ENCODE assay signal across 9 cellular contexts in genomic region chr2:112156152-112156986, GRCh38. TPM values are rescaled to one million over a fixed set of nuclear protein-coding genes. Genes with fewer than 3 reads are reported as not detected.
DNase-seq lines count a peak whose midpoint lies in the region; ATAC-seq lines count a peak whose summit lies in the region.
"Had no signal": no experiment of that assay in that cellular context is flagged by ENCODE, and none has a peak within 500 bp of the region (broad histone marks: within the 10 kb centered on the region; RNA-seq: fewer than 3 reads in every experiment).

No MANE protein-coding gene starts in this region.

- H3K9me3 Mint-ChIP-seq in activated naive CD4-positive, alpha-beta T cell treated with anti-CD3 and anti-CD28 coated beads, Interleukin-2, amount 50 U/mL, for 24 hours: no peaks in the 10 kb centered on the region
- H3K9me3 Mint-ChIP-seq: nephron had no signal

- DNase-seq in activated T-cell treated with anti-CD3 and anti-CD28 coated beads, Interleukin-2, amount 50 U/mL, for 1 hour: peak; percentile 60
- DNase-seq in activated T-cell treated with anti-CD3 and anti-CD28 coated beads for 4 hours: no peak
- peak; percentile 68 for DNase-seq in mesenteric fat pad (ENCODE audit: low spot score)
- DNase-seq in NCI-H524 treated with DMSO at 0.1 percent for 48 hours (lab: John Stamatoyannopoulos, UW): no peak

- H3K4me1 Mint-ChIP-seq in activated naive CD4-positive, alpha-beta T cell treated with anti-CD3 and anti-CD28 coated beads, Interleukin-2, amount 50 U/mL, for 24 hours: peaks cover 44% of the 10 kb centered on the region

- H3K27me3 Mint-ChIP-seq in activated naive CD4-positive, alpha-beta T cell treated with anti-CD3 and anti-CD28 coated beads, Interleukin-2, amount 50 U/mL, for 24 hours: no peaks in the 10 kb centered on the region

- ATAC-seq in HG03139 (IDR thresholded peaks at IDR 0.05; ENCODE audit: unreplicated experiment): no peak
- ATAC-seq in HG03039 (IDR thresholded peaks at IDR 0.05; ENCODE audit: unreplicated experiment): no peak
- ATAC-seq in HG02623 (IDR thresholded peaks at IDR 0.05; ENCODE audit: unreplicated experiment): no peak

- peak overlapping the region; percentile 75 for H3K4me3 Mint-ChIP-seq in activated naive CD4-positive, alpha-beta T cell treated with anti-CD3 and anti-CD28 coated beads, Interleukin-2, amount 50 U/mL, for 24 hours
- H3K4me3 Mint-ChIP-seq: nephron had no signal

- H3K27ac Mint-ChIP-seq in activated naive CD4-positive, alpha-beta T cell treated with anti-CD3 and anti-CD28 coated beads, Interleukin-2, amount 50 U/mL, for 24 hours: peak overlapping the region; percentile 77

- no peaks in the 10 kb centered on the region for H3K36me3 Mint-ChIP-seq in activated naive CD4-positive, alpha-beta T cell treated with anti-CD3 and anti-CD28 coated beads, Interleukin-2, amount 50 U/mL, for 24 hours

RNA-seq across cellular contexts. Expression of gene FBLN7, which starts 18.2 kb away (rescaled TPM):
- 5.3 TPM for total RNA-seq in mesenteric fat pad

Comparison
In these comparisons a context has a peak if more than half of its experiments do, and no peak if none do; other contexts are left out.
1. DNase-seq: peak in activated T-cell treated with anti-CD3 and anti-CD28 coated beads, Interleukin-2, amount 50 U/mL, for 1 hour (single experiment) and mesenteric fat pad (single experiment); none in activated T-cell treated with anti-CD3 and anti-CD28 coated beads for 4 hours (single experiment) and NCI-H524 treated with DMSO at 0.1 percent for 48 hours (single experiment).